1 cellular context compared by ENCODE assay signal in the genomic region with DNA sequence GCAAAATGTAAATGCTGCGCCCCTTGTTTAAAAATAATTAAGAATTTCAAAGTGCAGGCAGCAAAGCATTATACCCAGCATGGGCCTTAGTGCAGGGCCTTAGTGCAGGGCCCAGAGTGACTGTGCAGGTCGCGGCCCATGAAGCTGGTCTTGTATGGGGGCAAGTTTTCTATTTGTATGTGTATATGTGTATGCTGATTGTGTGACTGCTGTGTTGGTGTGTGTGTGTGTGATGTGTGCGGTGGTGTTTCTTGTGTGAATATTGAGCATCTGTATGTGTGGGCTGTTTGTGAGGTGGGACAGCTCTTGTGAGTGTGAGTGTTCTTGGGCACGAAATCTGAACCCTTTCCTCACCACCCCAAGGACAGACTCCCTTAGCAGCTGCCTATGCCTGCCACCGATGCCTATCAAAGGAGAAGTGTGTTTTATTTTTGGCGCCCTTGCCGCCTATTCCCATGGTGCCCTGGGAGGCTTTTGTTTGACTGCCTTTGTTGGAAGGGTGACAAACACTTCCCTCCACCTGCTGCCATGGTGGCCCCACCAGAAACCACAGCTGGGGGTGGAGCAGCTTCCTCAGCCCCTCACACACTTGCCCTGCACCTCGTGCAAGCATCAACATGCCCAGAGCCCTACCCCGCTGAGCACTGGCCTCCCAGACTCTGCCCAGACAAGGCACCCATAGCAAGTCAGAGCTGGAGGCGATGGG.
TF ChIP-seq lines count a peak whose summit lies in the region.

No MANE protein-coding gene starts in this region.

TF ChIP-seq in HEK293, 187 proteins besides CTCF, POLR2A, EP300 and RAD21 (continued from another document):
- TF ChIP-seq HOXC10 (CRISPR knock-in tag; IDR thresholded peaks at IDR 0.05) (no peak), ZNF121 (tag by site-specific recombination; IDR thresholded peaks at IDR 0.05) (no peak), ZNF555 (tag by site-specific recombination; conservative IDR thresholded peaks at IDR 0.05) (no peak), GLIS1 (tag by site-specific recombination; IDR thresholded peaks at IDR 0.05) (peak; percentile 97), SCRT2 (tag by site-specific recombination; IDR thresholded peaks at IDR 0.05) (no peak), ZBTB17 (tag by site-specific recombination; IDR thresholded peaks at IDR 0.05) (peak; percentile 19; the same call in 1 of the 2 replicates), SP3 (tag by site-specific recombination; IDR thresholded peaks at IDR 0.05) (no peak), ZFP69B (tag by site-specific recombination; IDR thresholded peaks at IDR 0.05) (peak; percentile 93), ZFHX2 (tag by site-specific recombination; conservative IDR thresholded peaks at IDR 0.05) (peak; percentile 50; the same call in 1 of the 2 replicates), ZNF341 (tag by site-specific recombination; IDR thresholded peaks at IDR 0.05; ENCODE audit: low read depth) (peak; percentile 26; the same call in 1 of the 2 replicates)
- TF ChIP-seq, protein P1, sequence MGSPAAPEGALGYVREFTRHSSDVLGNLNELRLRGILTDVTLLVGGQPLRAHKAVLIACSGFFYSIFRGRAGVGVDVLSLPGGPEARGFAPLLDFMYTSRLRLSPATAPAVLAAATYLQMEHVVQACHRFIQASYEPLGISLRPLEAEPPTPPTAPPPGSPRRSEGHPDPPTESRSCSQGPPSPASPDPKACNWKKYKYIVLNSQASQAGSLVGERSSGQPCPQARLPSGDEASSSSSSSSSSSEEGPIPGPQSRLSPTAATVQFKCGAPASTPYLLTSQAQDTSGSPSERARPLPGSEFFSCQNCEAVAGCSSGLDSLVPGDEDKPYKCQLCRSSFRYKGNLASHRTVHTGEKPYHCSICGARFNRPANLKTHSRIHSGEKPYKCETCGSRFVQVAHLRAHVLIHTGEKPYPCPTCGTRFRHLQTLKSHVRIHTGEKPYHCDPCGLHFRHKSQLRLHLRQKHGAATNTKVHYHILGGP (tag by site-specific recombination; IDR thresholded peaks at IDR 0.05) = no peak
- TF ChIP-seq, protein P2, sequence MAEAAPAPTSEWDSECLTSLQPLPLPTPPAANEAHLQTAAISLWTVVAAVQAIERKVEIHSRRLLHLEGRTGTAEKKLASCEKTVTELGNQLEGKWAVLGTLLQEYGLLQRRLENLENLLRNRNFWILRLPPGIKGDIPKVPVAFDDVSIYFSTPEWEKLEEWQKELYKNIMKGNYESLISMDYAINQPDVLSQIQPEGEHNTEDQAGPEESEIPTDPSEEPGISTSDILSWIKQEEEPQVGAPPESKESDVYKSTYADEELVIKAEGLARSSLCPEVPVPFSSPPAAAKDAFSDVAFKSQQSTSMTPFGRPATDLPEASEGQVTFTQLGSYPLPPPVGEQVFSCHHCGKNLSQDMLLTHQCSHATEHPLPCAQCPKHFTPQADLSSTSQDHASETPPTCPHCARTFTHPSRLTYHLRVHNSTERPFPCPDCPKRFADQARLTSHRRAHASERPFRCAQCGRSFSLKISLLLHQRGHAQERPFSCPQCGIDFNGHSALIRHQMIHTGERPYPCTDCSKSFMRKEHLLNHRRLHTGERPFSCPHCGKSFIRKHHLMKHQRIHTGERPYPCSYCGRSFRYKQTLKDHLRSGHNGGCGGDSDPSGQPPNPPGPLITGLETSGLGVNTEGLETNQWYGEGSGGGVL (tag by site-specific recombination; IDR thresholded peaks at IDR 0.05) = peak; percentile 58
- TF ChIP-seq, protein P3, sequence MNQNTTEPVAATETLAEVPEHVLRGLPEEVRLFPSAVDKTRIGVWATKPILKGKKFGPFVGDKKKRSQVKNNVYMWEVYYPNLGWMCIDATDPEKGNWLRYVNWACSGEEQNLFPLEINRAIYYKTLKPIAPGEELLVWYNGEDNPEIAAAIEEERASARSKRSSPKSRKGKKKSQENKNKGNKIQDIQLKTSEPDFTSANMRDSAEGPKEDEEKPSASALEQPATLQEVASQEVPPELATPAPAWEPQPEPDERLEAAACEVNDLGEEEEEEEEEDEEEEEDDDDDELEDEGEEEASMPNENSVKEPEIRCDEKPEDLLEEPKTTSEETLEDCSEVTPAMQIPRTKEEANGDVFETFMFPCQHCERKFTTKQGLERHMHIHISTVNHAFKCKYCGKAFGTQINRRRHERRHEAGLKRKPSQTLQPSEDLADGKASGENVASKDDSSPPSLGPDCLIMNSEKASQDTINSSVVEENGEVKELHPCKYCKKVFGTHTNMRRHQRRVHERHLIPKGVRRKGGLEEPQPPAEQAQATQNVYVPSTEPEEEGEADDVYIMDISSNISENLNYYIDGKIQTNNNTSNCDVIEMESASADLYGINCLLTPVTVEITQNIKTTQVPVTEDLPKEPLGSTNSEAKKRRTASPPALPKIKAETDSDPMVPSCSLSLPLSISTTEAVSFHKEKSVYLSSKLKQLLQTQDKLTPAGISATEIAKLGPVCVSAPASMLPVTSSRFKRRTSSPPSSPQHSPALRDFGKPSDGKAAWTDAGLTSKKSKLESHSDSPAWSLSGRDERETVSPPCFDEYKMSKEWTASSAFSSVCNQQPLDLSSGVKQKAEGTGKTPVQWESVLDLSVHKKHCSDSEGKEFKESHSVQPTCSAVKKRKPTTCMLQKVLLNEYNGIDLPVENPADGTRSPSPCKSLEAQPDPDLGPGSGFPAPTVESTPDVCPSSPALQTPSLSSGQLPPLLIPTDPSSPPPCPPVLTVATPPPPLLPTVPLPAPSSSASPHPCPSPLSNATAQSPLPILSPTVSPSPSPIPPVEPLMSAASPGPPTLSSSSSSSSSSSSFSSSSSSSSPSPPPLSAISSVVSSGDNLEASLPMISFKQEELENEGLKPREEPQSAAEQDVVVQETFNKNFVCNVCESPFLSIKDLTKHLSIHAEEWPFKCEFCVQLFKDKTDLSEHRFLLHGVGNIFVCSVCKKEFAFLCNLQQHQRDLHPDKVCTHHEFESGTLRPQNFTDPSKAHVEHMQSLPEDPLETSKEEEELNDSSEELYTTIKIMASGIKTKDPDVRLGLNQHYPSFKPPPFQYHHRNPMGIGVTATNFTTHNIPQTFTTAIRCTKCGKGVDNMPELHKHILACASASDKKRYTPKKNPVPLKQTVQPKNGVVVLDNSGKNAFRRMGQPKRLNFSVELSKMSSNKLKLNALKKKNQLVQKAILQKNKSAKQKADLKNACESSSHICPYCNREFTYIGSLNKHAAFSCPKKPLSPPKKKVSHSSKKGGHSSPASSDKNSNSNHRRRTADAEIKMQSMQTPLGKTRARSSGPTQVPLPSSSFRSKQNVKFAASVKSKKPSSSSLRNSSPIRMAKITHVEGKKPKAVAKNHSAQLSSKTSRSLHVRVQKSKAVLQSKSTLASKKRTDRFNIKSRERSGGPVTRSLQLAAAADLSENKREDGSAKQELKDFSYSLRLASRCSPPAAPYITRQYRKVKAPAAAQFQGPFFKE (tag by site-specific recombination; IDR thresholded peaks at IDR 0.05; ENCODE audit: borderline replicate concordance) = no peak
- TF ChIP-seq, protein P4, sequence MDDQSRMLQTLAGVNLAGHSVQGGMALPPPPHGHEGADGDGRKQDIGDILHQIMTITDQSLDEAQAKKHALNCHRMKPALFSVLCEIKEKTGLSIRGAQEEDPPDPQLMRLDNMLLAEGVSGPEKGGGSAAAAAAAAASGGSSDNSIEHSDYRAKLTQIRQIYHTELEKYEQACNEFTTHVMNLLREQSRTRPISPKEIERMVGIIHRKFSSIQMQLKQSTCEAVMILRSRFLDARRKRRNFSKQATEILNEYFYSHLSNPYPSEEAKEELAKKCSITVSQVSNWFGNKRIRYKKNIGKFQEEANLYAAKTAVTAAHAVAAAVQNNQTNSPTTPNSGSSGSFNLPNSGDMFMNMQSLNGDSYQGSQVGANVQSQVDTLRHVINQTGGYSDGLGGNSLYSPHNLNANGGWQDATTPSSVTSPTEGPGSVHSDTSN (CRISPR knock-in tag; IDR thresholded peaks at IDR 0.05) = no peak
- TF ChIP-seq, protein P5, sequence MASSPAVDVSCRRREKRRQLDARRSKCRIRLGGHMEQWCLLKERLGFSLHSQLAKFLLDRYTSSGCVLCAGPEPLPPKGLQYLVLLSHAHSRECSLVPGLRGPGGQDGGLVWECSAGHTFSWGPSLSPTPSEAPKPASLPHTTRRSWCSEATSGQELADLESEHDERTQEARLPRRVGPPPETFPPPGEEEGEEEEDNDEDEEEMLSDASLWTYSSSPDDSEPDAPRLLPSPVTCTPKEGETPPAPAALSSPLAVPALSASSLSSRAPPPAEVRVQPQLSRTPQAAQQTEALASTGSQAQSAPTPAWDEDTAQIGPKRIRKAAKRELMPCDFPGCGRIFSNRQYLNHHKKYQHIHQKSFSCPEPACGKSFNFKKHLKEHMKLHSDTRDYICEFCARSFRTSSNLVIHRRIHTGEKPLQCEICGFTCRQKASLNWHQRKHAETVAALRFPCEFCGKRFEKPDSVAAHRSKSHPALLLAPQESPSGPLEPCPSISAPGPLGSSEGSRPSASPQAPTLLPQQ (tag by site-specific recombination; IDR thresholded peaks at IDR 0.05) = peak; percentile 95
